Comparison of ENCODE assay signal across 15 cellular contexts in the genomic region with DNA sequence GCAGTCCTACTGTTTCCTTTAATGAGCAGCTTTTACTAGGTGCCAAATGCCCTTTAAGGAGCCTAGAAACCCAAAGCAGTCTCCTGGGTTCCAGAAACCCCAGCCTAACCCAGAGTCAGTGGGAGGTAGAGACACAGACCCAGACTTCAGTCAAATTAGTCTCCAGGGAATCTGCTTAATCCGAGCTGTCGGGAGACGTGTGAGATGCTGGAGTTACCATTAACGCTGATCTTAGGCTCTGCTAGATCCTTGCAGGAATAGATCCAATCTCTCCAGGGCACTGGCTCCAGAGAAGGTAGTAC.
DNase-seq lines count a peak whose midpoint lies in the region; ATAC-seq and TF ChIP-seq lines count a peak whose summit lies in the region.
"Had no signal": no experiment of that assay in that cellular context is flagged by ENCODE, and none has a peak within 500 bp of the region (broad histone marks: within the 10 kb centered on the region; RNA-seq: fewer than 3 reads in every experiment).

No MANE protein-coding gene starts in this region.

- H3K4me3 Mint-ChIP-seq in GM23338, result no peak overlapping the region
- no peak overlapping the region for H3K4me3 Mint-ChIP-seq in endodermal cell
- H3K4me3 Mint-ChIP-seq: CD8-positive, alpha-beta T cell had no signal

- peaks cover 6% of the 10 kb centered on the region for H3K9me2 ChIP-seq in GM23338 (ENCODE audit: insufficient read depth)

- no peak overlapping the region for H4K8ac ChIP-seq in neuronal stem cell (ENCODE audit: low read depth, low read length)

- H4K91ac ChIP-seq in neuronal stem cell (ENCODE audit: low read depth, low read length, poor library complexity), result no peak overlapping the region

- intact Hi-C loops in posterior cingulate gyrus (cut with DNase I), result no loop called here

- H3K18ac ChIP-seq in neuronal stem cell (ENCODE audit: low read length), result no peak overlapping the region

- no peak for TF ChIP-seq CTCF in GM23338 (conservative IDR thresholded peaks at IDR 0.05; ENCODE audit: low read depth in 2 of 2)
- TF ChIP-seq CTCF in endodermal cell (conservative IDR thresholded peaks at IDR 0.05), result no peak

- no peak overlapping the region for H3K27ac Mint-ChIP-seq in GM23338
- peak overlapping the region; percentile 60 for H3K27ac Mint-ChIP-seq in endodermal cell
- H3K27ac Mint-ChIP-seq: CD8-positive, alpha-beta T cell had no signal

- H3K9ac ChIP-seq in endodermal cell (ENCODE audit: extremely low read depth, low read length, poor library complexity, severe bottlenecking) (no peak overlapping the region), neuronal stem cell (ENCODE audit: low read depth, low read length, poor library complexity) (no peak overlapping the region)

- H4K20me1 ChIP-seq in GM23338 (replicated peaks; ENCODE audit: insufficient read depth), result no peaks in the 10 kb centered on the region

- H3K9me3 ChIP-seq in endodermal cell (ENCODE audit: control insufficient read depth, low read length), result peaks cover 27% of the 10 kb centered on the region
- H3K9me3 ChIP-seq in neuronal stem cell (replicated peaks in 1 of 2; ENCODE audit: control insufficient read depth in 2 of 2, insufficient read depth in 1 of 2, low read depth in 1 of 2, low read length in 2 of 2), result no peaks in the 10 kb centered on the region

- H2AFZ ChIP-seq in GM23338 (peak overlapping the region; percentile 61; the same call in 1 of the 2 replicates), neuronal stem cell (ENCODE audit: low read length) (peak overlapping the region; percentile 70)

- H3K4me3 ChIP-seq in GM23338 (no peak overlapping the region), endodermal cell (ENCODE audit: low read length) (no peak overlapping the region), neuronal stem cell (ENCODE audit: low read length in 2 of 2) (no peak overlapping the region)

- H3K4me1 Mint-ChIP-seq in GM23338 (peaks cover 16% of the 10 kb centered on the region), endodermal cell (peaks cover 26% of the 10 kb centered on the region)

- H3F3A ChIP-seq in GM23338 (replicated peaks; ENCODE audit: low read depth), result no peaks in the 10 kb centered on the region

- no peaks in the 10 kb centered on the region for H3K27me3 ChIP-seq in GM23338 (ENCODE audit: insufficient read depth)
- H3K27me3 ChIP-seq in endodermal cell (ENCODE audit: control insufficient read depth, insufficient read depth, low read length, poor library complexity, severe bottlenecking), result no peaks in the 10 kb centered on the region
- no peaks in the 10 kb centered on the region for H3K27me3 ChIP-seq in neuronal stem cell (ENCODE audit: control insufficient read depth in 3 of 3, insufficient read depth in 3 of 3, low read depth in 1 of 3, low read length in 3 of 3)

- H3K4me2 ChIP-seq in GM23338, result peak overlapping the region; percentile 38
- H3K4me2 ChIP-seq in neuronal stem cell (ENCODE audit: insufficient read depth, low read length, poor library complexity, severe bottlenecking), result no peak overlapping the region

- H3K9me3 Mint-ChIP-seq in GM23338, result no peaks in the 10 kb centered on the region
- H3K9me3 Mint-ChIP-seq in endodermal cell, result peaks cover 12% of the 10 kb centered on the region
- H3K9me3 Mint-ChIP-seq: CD8-positive, alpha-beta T cell had no signal

- 34 to 46% methylated on average over 4 of the region's 4 CpGs for WGBS in endodermal cell (ENCODE audit: insufficient coverage in 1 of 2, insufficient read length in 1 of 2), 2 experiments
- no CpG with 5 or more reads among the region's 4 CpGs for WGBS in neuronal stem cell (ENCODE audit: extremely low coverage in 2 of 2, insufficient read length in 2 of 2, insufficient replicate concordance in 1 of 2), 2 donors

- no peak overlapping the region for H2BK120ac ChIP-seq in neuronal stem cell (ENCODE audit: low read depth, low read length)

- H3K23ac ChIP-seq in neuronal stem cell (ENCODE audit: low read depth, low read length, poor library complexity), result no peak overlapping the region

- no peaks in the 10 kb centered on the region for H3K36me3 Mint-ChIP-seq in GM23338 (ENCODE audit: low read depth)
- H3K36me3 Mint-ChIP-seq in endodermal cell (ENCODE audit: low read depth), result peaks cover 4% of the 10 kb centered on the region
- H3K36me3 Mint-ChIP-seq: CD8-positive, alpha-beta T cell had no signal

- no peaks in the 10 kb centered on the region for H3K79me1 ChIP-seq in neuronal stem cell (ENCODE audit: low read depth, low read length)

- no peak overlapping the region for H2AK5ac ChIP-seq in neuronal stem cell (ENCODE audit: low read depth, low read length)

- no peak overlapping the region for H3K4ac ChIP-seq in neuronal stem cell (ENCODE audit: low read length)

- H3K27me3 Mint-ChIP-seq in GM23338 (ENCODE audit: insufficient read depth, low read depth, poor library complexity), result peaks cover 3% of the 10 kb centered on the region
- peaks cover 11% of the 10 kb centered on the region for H3K27me3 Mint-ChIP-seq in endodermal cell (ENCODE audit: insufficient read depth)

- H3K36me3 ChIP-seq in GM23338 (ENCODE audit: insufficient read depth) (peaks cover 8% of the 10 kb centered on the region; the same call in 1 of the 2 replicates), endodermal cell (ENCODE audit: control insufficient read depth, insufficient read depth, low read length) (no peaks in the 10 kb centered on the region), neuronal stem cell (replicated peaks in 1 of 2; ENCODE audit: control insufficient read depth in 2 of 2, insufficient read depth in 2 of 2, low read length in 2 of 2) (no peaks in the 10 kb centered on the region)

- in situ Hi-C loops in KBM-7 (cut with MboI; ENCODE audit: low pct_unique_long_range_greater_than_20kb, low sequenced_read_pairs), result no loop called here

- H3K4me1 ChIP-seq in GM23338 (ENCODE audit: insufficient read depth), result peaks cover 20% of the 10 kb centered on the region
- H3K4me1 ChIP-seq in endodermal cell (ENCODE audit: control insufficient read depth, insufficient read depth, low read length), result peaks cover 8% of the 10 kb centered on the region
- peaks cover 0 to 6% of the 10 kb centered on the region in 2 donors for H3K4me1 ChIP-seq in neuronal stem cell (ENCODE audit: control insufficient read depth in 2 of 2, insufficient read depth in 1 of 2, low read depth in 1 of 2, low read length in 2 of 2)

- H2BK15ac ChIP-seq in neuronal stem cell (ENCODE audit: low read length), result no peak overlapping the region

- DNase-seq in GM23338 (ENCODE audit: low spot score), result no peak
- DNase-seq in NCI-H82 (lab: John Stamatoyannopoulos, UW), result peak; percentile 78
- peak; percentile 84 for DNase-seq in endodermal cell
- DNase-seq in neuronal stem cell (ENCODE audit: low spot score), result no peak
- no peak for DNase-seq in KBM-7
- no peak for DNase-seq in posterior cingulate gyrus
- DNase-seq: CD8-positive, alpha-beta T cell; H7; IMR-90; NCI-H1417; NCI-H1930; NCI-H524 treated with DMSO at 0.1 percent for 48 hours; NK-92 treated with Interleukin-12 subunit alpha and Interleukin-12 subunit beta, amount 100 ng/mL, for 24 hours; OCI-M1 had no signal

- H3K14ac ChIP-seq in neuronal stem cell (ENCODE audit: low read length), result no peak overlapping the region

- no peaks in the 10 kb centered on the region for H3K79me2 ChIP-seq in GM23338 (replicated peaks; ENCODE audit: insufficient read depth)

- ATAC-seq in GM23338, result peak; percentile 60
- no peak for ATAC-seq in GM21528 (IDR thresholded peaks at IDR 0.05; ENCODE audit: low FRiP score, unreplicated experiment)
- ATAC-seq: CD8-positive, alpha-beta T cell had no signal

- H3K27ac ChIP-seq in GM23338 (ENCODE audit: low read depth), result peak overlapping the region; percentile 74
- H3K27ac ChIP-seq in endodermal cell (ENCODE audit: low read depth, low read length), result no peak overlapping the region
- no peak overlapping the region for H3K27ac ChIP-seq in neuronal stem cell (replicated peaks; ENCODE audit: low read length)

- H2BK12ac ChIP-seq in neuronal stem cell (ENCODE audit: low read length), result no peak overlapping the region

- no peak overlapping the region for H2BK5ac ChIP-seq in neuronal stem cell (ENCODE audit: low read length)

TF ChIP-seq in GM23338, 12 proteins besides CTCF, POLR2A, EP300 and RAD21 (continues in another document):
- no peak for TF ChIP-seq EZH2phosphoT487 (IDR thresholded peaks at IDR 0.05; ENCODE audit: unreplicated experiment)
- TF ChIP-seq, protein P1, sequence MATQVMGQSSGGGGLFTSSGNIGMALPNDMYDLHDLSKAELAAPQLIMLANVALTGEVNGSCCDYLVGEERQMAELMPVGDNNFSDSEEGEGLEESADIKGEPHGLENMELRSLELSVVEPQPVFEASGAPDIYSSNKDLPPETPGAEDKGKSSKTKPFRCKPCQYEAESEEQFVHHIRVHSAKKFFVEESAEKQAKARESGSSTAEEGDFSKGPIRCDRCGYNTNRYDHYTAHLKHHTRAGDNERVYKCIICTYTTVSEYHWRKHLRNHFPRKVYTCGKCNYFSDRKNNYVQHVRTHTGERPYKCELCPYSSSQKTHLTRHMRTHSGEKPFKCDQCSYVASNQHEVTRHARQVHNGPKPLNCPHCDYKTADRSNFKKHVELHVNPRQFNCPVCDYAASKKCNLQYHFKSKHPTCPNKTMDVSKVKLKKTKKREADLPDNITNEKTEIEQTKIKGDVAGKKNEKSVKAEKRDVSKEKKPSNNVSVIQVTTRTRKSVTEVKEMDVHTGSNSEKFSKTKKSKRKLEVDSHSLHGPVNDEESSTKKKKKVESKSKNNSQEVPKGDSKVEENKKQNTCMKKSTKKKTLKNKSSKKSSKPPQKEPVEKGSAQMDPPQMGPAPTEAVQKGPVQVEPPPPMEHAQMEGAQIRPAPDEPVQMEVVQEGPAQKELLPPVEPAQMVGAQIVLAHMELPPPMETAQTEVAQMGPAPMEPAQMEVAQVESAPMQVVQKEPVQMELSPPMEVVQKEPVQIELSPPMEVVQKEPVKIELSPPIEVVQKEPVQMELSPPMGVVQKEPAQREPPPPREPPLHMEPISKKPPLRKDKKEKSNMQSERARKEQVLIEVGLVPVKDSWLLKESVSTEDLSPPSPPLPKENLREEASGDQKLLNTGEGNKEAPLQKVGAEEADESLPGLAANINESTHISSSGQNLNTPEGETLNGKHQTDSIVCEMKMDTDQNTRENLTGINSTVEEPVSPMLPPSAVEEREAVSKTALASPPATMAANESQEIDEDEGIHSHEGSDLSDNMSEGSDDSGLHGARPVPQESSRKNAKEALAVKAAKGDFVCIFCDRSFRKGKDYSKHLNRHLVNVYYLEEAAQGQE (IDR thresholded peaks at IDR 0.05; ENCODE audit: unreplicated experiment), result no peak
- TF ChIP-seq, protein P2, sequence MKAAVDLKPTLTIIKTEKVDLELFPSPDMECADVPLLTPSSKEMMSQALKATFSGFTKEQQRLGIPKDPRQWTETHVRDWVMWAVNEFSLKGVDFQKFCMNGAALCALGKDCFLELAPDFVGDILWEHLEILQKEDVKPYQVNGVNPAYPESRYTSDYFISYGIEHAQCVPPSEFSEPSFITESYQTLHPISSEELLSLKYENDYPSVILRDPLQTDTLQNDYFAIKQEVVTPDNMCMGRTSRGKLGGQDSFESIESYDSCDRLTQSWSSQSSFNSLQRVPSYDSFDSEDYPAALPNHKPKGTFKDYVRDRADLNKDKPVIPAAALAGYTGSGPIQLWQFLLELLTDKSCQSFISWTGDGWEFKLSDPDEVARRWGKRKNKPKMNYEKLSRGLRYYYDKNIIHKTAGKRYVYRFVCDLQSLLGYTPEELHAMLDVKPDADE (IDR thresholded peaks at IDR 0.05), result no peak
- no peak for TF ChIP-seq NANOG (IDR thresholded peaks at IDR 0.05; ENCODE audit: borderline replicate concordance)
- no peak for TF ChIP-seq POLR2AphosphoS5 (IDR thresholded peaks at IDR 0.05; ENCODE audit: low read depth)

Comparison
In these comparisons a context has a peak if more than half of its experiments do, and no peak if none do; other contexts are left out.
1. DNase-seq: peak in NCI-H82 (single experiment) and endodermal cell (single experiment); none in GM23338 (single experiment), neuronal stem cell (single experiment), KBM-7 (single experiment) and posterior cingulate gyrus (0 of 10).